In genomic region chr1:221801773-221802516, GRCh38 we compare ENCODE assay signal across 12 cellular contexts.
DNase-seq lines count a peak whose midpoint lies in the region; ATAC-seq and TF ChIP-seq lines count a peak whose summit lies in the region.
"Had no signal": no experiment of that assay in that cellular context is flagged by ENCODE, and none has a peak within 500 bp of the region (broad histone marks: within the 10 kb centered on the region; RNA-seq: fewer than 3 reads in every experiment).

No MANE protein-coding gene starts in this region.

- 59% methylated on average over 1 of the region's 1 CpG; no CpG with 5 or more reads in 1 of the 2 donors for WGBS in transverse colon (ENCODE audit: low coverage in 1 of 2), 2 donors

- no peaks in the 10 kb centered on the region for H3K36me3 ChIP-seq in transverse colon
- H3K36me3 ChIP-seq: heart left ventricle had no signal

- H3K4me3 ChIP-seq in transverse colon = no peak overlapping the region
- H3K4me3 ChIP-seq: heart left ventricle had no signal

- no peaks in the 10 kb centered on the region for H3K27me3 Mint-ChIP-seq in activated CD8-positive, alpha-beta memory T cell treated with anti-CD3 and anti-CD28 coated beads, Interleukin-2, amount 10 ng/mL, durations not matched to agents 7 days and 5 days
- H3K27me3 Mint-ChIP-seq in stimulated activated memory B cell treated with anti-CD40 and anti-IgM and Interleukin-4, amounts not matched to agents 10 μg/mL and 1 μg/mL and 100 μg/mL, for 72 hours = no peaks in the 10 kb centered on the region

- peaks cover 0 to 5% of the 10 kb centered on the region in 2 donors for H3K9me3 ChIP-seq in transverse colon

- in situ Hi-C loops in transverse colon (cut with MboI; ENCODE audit: low pct_ligation_motif_present in 1 of 4, low pct_unique_long_range_greater_than_20kb in 1 of 4, low sequenced_read_pairs in 3 of 4) = no loop called here

- TF ChIP-seq POLR2A in transverse colon (IDR thresholded peaks at IDR 0.05) = no peak

- H3K27ac Mint-ChIP-seq in activated CD8-positive, alpha-beta memory T cell treated with anti-CD3 and anti-CD28 coated beads, Interleukin-2, amount 10 ng/mL, durations not matched to agents 7 days and 5 days = peak overlapping the region; percentile 69
- peak overlapping the region; percentile 42 for H3K27ac Mint-ChIP-seq in stimulated activated memory B cell treated with anti-CD40 and anti-IgM and Interleukin-4, amounts not matched to agents 10 μg/mL and 1 μg/mL and 100 μg/mL, for 72 hours

- no peaks in the 10 kb centered on the region for H3K4me1 ChIP-seq in transverse colon
- H3K4me1 ChIP-seq: heart left ventricle had no signal

- no peak for TF ChIP-seq CTCF in transverse colon (IDR thresholded peaks at IDR 0.05)

- H3K4me1 Mint-ChIP-seq in activated CD8-positive, alpha-beta memory T cell treated with anti-CD3 and anti-CD28 coated beads, Interleukin-2, amount 10 ng/mL, durations not matched to agents 7 days and 5 days = peaks cover 23% of the 10 kb centered on the region
- H3K4me1 Mint-ChIP-seq in stimulated activated memory B cell treated with anti-CD40 and anti-IgM and Interleukin-4, amounts not matched to agents 10 μg/mL and 1 μg/mL and 100 μg/mL, for 72 hours = peaks cover 37% of the 10 kb centered on the region

- peaks cover 11% of the 10 kb centered on the region for H3K36me3 Mint-ChIP-seq in activated CD8-positive, alpha-beta memory T cell treated with anti-CD3 and anti-CD28 coated beads, Interleukin-2, amount 10 ng/mL, durations not matched to agents 7 days and 5 days
- H3K36me3 Mint-ChIP-seq in stimulated activated memory B cell treated with anti-CD40 and anti-IgM and Interleukin-4, amounts not matched to agents 10 μg/mL and 1 μg/mL and 100 μg/mL, for 72 hours = peaks cover 6% of the 10 kb centered on the region

- no peak for DNase-seq in activated CD8-positive, alpha-beta memory T cell treated with anti-CD3 and anti-CD28 coated beads, Interleukin-2, amount 10 ng/mL, durations not matched to agents 7 days and 5 days
- no peak for DNase-seq in activated CD8-positive, alpha-beta memory T cell treated with anti-CD3 and anti-CD28 coated beads, Interleukin-2, amount 50 U/mL, for 4 hours
- DNase-seq in RKO (ENCODE audit: low spot score) = peak; percentile 19
- DNase-seq in transverse colon = no peak
- DNase-seq: activated CD8-positive, alpha-beta memory T cell treated with anti-CD3 and anti-CD28 coated beads, Interleukin-2, amount 50 U/mL, for 48 hours; heart left ventricle had no signal

- H3K4me3 Mint-ChIP-seq in activated CD8-positive, alpha-beta memory T cell treated with anti-CD3 and anti-CD28 coated beads, Interleukin-2, amount 10 ng/mL, durations not matched to agents 7 days and 5 days = no peak overlapping the region
- H3K4me3 Mint-ChIP-seq in stimulated activated memory B cell treated with anti-CD40 and anti-IgM and Interleukin-4, amounts not matched to agents 10 μg/mL and 1 μg/mL and 100 μg/mL, for 72 hours = no peak overlapping the region

- H3K27me3 ChIP-seq in transverse colon = no peaks in the 10 kb centered on the region
- H3K27me3 ChIP-seq: heart left ventricle had no signal

- no peak for TF ChIP-seq EP300 in transverse colon (IDR thresholded peaks at IDR 0.05; ENCODE audit: low read depth)

- no peak overlapping the region for H3K27ac ChIP-seq in transverse colon
- H3K27ac ChIP-seq: heart left ventricle, KMS-11 had no signal

- intact Hi-C loops in transverse colon (cut with DNase I; ENCODE audit: low total_unique reads) = no loop called here

- CTCF ChIA-PET in activated CD8-positive, alpha-beta memory T cell treated with anti-CD3 and anti-CD28 coated beads, Interleukin-2, amount 10 ng/mL, durations not matched to agents 7 days and 5 days (lab: Charles Lee) = interaction anchor here (0.8 to 2.1 kb wide), 2 partner anchors 19 to 26 kb away, joined by 3 to 6 read pairs; no protein-coding TSS in a partner anchor

- H3K9me3 Mint-ChIP-seq in activated CD8-positive, alpha-beta memory T cell treated with anti-CD3 and anti-CD28 coated beads, Interleukin-2, amount 10 ng/mL, durations not matched to agents 7 days and 5 days (ENCODE audit: low read depth) = peaks cover 7% of the 10 kb centered on the region
- H3K9me3 Mint-ChIP-seq in stimulated activated memory B cell treated with anti-CD40 and anti-IgM and Interleukin-4, amounts not matched to agents 10 μg/mL and 1 μg/mL and 100 μg/mL, for 72 hours = peaks cover 3% of the 10 kb centered on the region

- no peak for ATAC-seq in activated CD8-positive, alpha-beta memory T cell treated with anti-CD3 and anti-CD28 coated beads, Interleukin-2, amount 10 ng/mL, durations not matched to agents 7 days and 5 days
- ATAC-seq in esophagus mucosa (peak; percentile 92), GM19397 (IDR thresholded peaks at IDR 0.05; ENCODE audit: unreplicated experiment) (no peak), HG03521 (IDR thresholded peaks at IDR 0.05; ENCODE audit: unreplicated experiment) (no peak)
- ATAC-seq in stimulated activated memory B cell treated with anti-CD40 and anti-IgM and Interleukin-4, amounts not matched to agents 10 μg/mL and 1 μg/mL and 100 μg/mL, for 72 hours = no peak
- ATAC-seq: heart left ventricle, sciatic nerve had no signal
